In genomic region chr14:29149798-29150197, GRCh38 we compare ENCODE assay signal across 27 cellular contexts.
"Had no signal": no experiment of that assay in that cellular context is flagged by ENCODE, and none has a peak within 500 bp of the region (broad histone marks: within the 10 kb centered on the region; RNA-seq: fewer than 3 reads in every experiment).

No MANE protein-coding gene starts in this region.

- H3K27me3 ChIP-seq: stomach, suprapubic skin, testis, thyroid gland, tibial artery, tibial nerve, transverse colon, upper lobe of left lung, upper lobe of right lung, uterus, vagina had no signal

- ATAC-seq: stimulated activated effector memory CD8-positive, alpha-beta T cell treated with anti-CD3 and anti-CD28 coated beads, Interleukin-12 subunit alpha, Interleukin-12 subunit beta, amount 100 ng/mL, for 72 hours; stimulated activated memory B cell treated with anti-CD40 and anti-IgM and Interleukin-4, amounts not matched to agents 10 μg/mL and 1 μg/mL and 100 μg/mL, for 72 hours; stimulated activated naive B cell treated with anti-CD40 and anti-IgM and Interleukin-4, amounts not matched to agents 10 μg/mL and 1 μg/mL and 100 μg/mL, for 72 hours; stimulated activated naive CD8-positive, alpha-beta T cell treated with anti-CD3 and anti-CD28 coated beads, Interleukin-15, amount 100 ng/mL, for 72 hours; stimulated activated naive CD8-positive, alpha-beta T cell treated with anti-CD3 and anti-CD28 coated beads, Interleukin-15, Interleukin-2, amounts not matched to agents 100 U/mL and 50 U/mL, for 24 hours; upper lobe of right lung had no signal

- H3K4me1 ChIP-seq: stomach, suprapubic skin, testis, thyroid gland, tibial artery, tibial nerve, transverse colon, upper lobe of left lung, upper lobe of right lung, uterus, vagina had no signal

- FAIRE-seq: urothelium cell line had no signal

- H3K9me3 ChIP-seq: suprapubic skin, testis, thoracic aorta, thyroid gland, tibial artery, tibial nerve, transverse colon, upper lobe of left lung, upper lobe of right lung, uterus, vagina had no signal

- H3K4me3 ChIP-seq: stomach, suprapubic skin, testis, thoracic aorta, thyroid gland, tibial artery, tibial nerve, transverse colon, upper lobe of left lung, upper lobe of right lung, uterus, vagina had no signal

- H3K36me3 ChIP-seq: stomach, suprapubic skin, thoracic aorta, thyroid gland, tibial artery, tibial nerve, transverse colon, upper lobe of left lung, upper lobe of right lung, uterus, vagina had no signal

- H3K27ac ChIP-seq: stomach, suprapubic skin, testis, thoracic aorta, thyroid gland, tibial artery, tibial nerve, transverse colon, upper lobe of left lung, upper lobe of right lung, uterus, vagina had no signal

- DNase-seq: stimulated activated CD4-positive, alpha-beta T cell treated with anti-CD3 and anti-CD28 coated beads, Interleukin-2, amount 100 ng/mL, for 48 hours; stimulated activated CD4-positive, alpha-beta T cell treated with anti-CD3 and anti-CD28 coated beads, Interleukin-4, amount 100 ng/mL, for 1 hour; stimulated activated CD4-positive, alpha-beta T cell treated with anti-CD3 and anti-CD28 coated beads, Interleukin-4, amount 100 ng/mL, for 24 hours; stimulated activated CD4-positive, alpha-beta T cell treated with anti-CD3 and anti-CD28 coated beads, Interleukin-4, amount 100 ng/mL, for 4 hours; stimulated activated CD8-positive, alpha-beta memory T cell treated with anti-CD3 and anti-CD28 coated beads, Interleukin-4, amount 100 ng/mL, for 48 hours; stimulated activated naive B cell treated with anti-CD40 and anti-IgM and Interleukin-4, amounts not matched to agents 10 μg/mL and 1 μg/mL and 100 μg/mL, for 72 hours; stimulated activated naive CD4-positive, alpha-beta T cell; stimulated activated naive CD4-positive, alpha-beta T cell treated with Interleukin-2 at 50 U/mL for 16 hours; stimulated activated naive CD8-positive, alpha-beta T cell treated with anti-CD3 and anti-CD28 coated beads, Interleukin-15, amount 100 ng/mL, for 72 hours; stimulated activated naive CD8-positive, alpha-beta T cell treated with anti-CD3 and anti-CD28 coated beads, Interleukin-15, Interleukin-2, amounts not matched to agents 100 U/mL and 50 U/mL, for 24 hours; stomach; substantia nigra; testis; thyroid gland; tibial artery; transverse colon; trophoblast cell; upper lobe of left lung; upper lobe of right lung; uterus had no signal
